In genomic region chr10:94546058-94546595, GRCh38 we compare ENCODE assay signal across 8 cellular contexts. TPM values are rescaled to one million over a fixed set of nuclear protein-coding genes. Genes with fewer than 3 reads are reported as not detected.
A peak's percentile ranks its signal among the peaks of the same experiment; 100 is the strongest.
DNase-seq lines count a peak whose midpoint lies in the region; ATAC-seq lines count a peak whose summit lies in the region.

No MANE protein-coding gene starts in this region.

- peak overlapping the region; percentile 68 for H3K4me2 ChIP-seq in trophoblast cell (ENCODE audit: low read length)

- intact Hi-C loops in Right ventricle myocardium superior (cut with DNase I): no loop called here

- H3K36me3 Mint-ChIP-seq in activated T-cell treated with anti-CD3 and anti-CD28 coated beads, Interleukin-2, amount 50 U/mL, for 4 hours (ENCODE audit: insufficient read depth): no peaks in the 10 kb centered on the region

- no peak overlapping the region for H4K91ac ChIP-seq in trophoblast cell (ENCODE audit: low read depth, low read length)

- peaks cover 1 to 4% of the 10 kb centered on the region in 2 experiments for H3K36me3 ChIP-seq in trophoblast cell (ENCODE audit: control insufficient read depth in 1 of 2, insufficient read depth in 2 of 2, low read length in 2 of 2)

- peaks cover 9% of the 10 kb centered on the region for H3K79me1 ChIP-seq in trophoblast cell (ENCODE audit: low read length)

- peak overlapping the region; percentile 75 for H2AFZ ChIP-seq in trophoblast cell (ENCODE audit: insufficient read depth, low read length, poor library complexity)

- H3K4me1 ChIP-seq in trophoblast cell (ENCODE audit: control insufficient read depth in 1 of 2, insufficient read depth in 2 of 2, low read length in 2 of 2): no peaks in the 10 kb centered on the region

- peaks cover 20% of the 10 kb centered on the region for H3K4me1 Mint-ChIP-seq in activated T-cell treated with anti-CD3 and anti-CD28 coated beads, Interleukin-2, amount 50 U/mL, for 4 hours (ENCODE audit: low read depth)

- no peak overlapping the region for H3K18ac ChIP-seq in trophoblast cell (ENCODE audit: low read length)

- peak overlapping the region; percentile 71 for H3K14ac ChIP-seq in trophoblast cell (ENCODE audit: low read length)

- peak overlapping the region; percentile 86 for H4K12ac ChIP-seq in trophoblast cell (ENCODE audit: low read depth, low read length)

- H3K4me3 ChIP-seq in trophoblast cell (ENCODE audit: low read depth, low read length): peak overlapping the region; percentile 94

- peak overlapping the region; percentile 55 for H4K8ac ChIP-seq in trophoblast cell (ENCODE audit: low read depth, low read length)

- no peak overlapping the region for H2BK5ac ChIP-seq in trophoblast cell (ENCODE audit: low read depth, low read length, poor library complexity)

- no peaks in the 10 kb centered on the region for H3K27me3 ChIP-seq in trophoblast cell (ENCODE audit: insufficient read depth, low read length)

- peaks cover 4% of the 10 kb centered on the region for H3K79me2 ChIP-seq in trophoblast cell (ENCODE audit: control insufficient read depth, insufficient read depth, low read length, poor library complexity)

- peak overlapping the region; percentile 96 for H3K4me3 Mint-ChIP-seq in activated T-cell treated with anti-CD3 and anti-CD28 coated beads, Interleukin-2, amount 50 U/mL, for 4 hours

- no peak overlapping the region for H2BK12ac ChIP-seq in trophoblast cell (ENCODE audit: low read length)

- no peak overlapping the region for H3K23ac ChIP-seq in trophoblast cell (ENCODE audit: low read length)

- no peaks in the 10 kb centered on the region for H3K9me3 ChIP-seq in trophoblast cell (ENCODE audit: insufficient read depth, low read depth, low read length)

- H3K27ac ChIP-seq in trophoblast cell (ENCODE audit: low read depth, low read length): no peak overlapping the region

- no CpG with 5 or more reads among the region's 21 CpGs for WGBS in trophoblast cell (ENCODE audit: extremely low coverage, insufficient coverage, insufficient read length)

- no peaks in the 10 kb centered on the region for H3K9me3 Mint-ChIP-seq in activated T-cell treated with anti-CD3 and anti-CD28 coated beads, Interleukin-2, amount 50 U/mL, for 4 hours

- ATAC-seq in GM21528 (IDR thresholded peaks at IDR 0.05; ENCODE audit: low FRiP score, unreplicated experiment): peak; percentile 19
- no peak for ATAC-seq in activated T-cell treated with anti-CD3 and anti-CD28 coated beads, Interleukin-2, amount 50 U/mL, for 4 hours
- peak; percentile 21 for ATAC-seq in Right ventricle myocardium superior (ENCODE audit: poor library complexity)

- H3K4ac ChIP-seq in trophoblast cell (ENCODE audit: low read depth, low read length): peak overlapping the region; percentile 57

- H2AK5ac ChIP-seq in trophoblast cell (ENCODE audit: low read length): no peak overlapping the region

- H3K27me3 Mint-ChIP-seq in activated T-cell treated with anti-CD3 and anti-CD28 coated beads, Interleukin-2, amount 50 U/mL, for 4 hours (ENCODE audit: low read depth): peaks cover 10% of the 10 kb centered on the region

- peak overlapping the region; percentile 85 for H3K9ac ChIP-seq in trophoblast cell (ENCODE audit: low read length)

- H2BK120ac ChIP-seq in trophoblast cell (ENCODE audit: insufficient read depth, low read length, poor library complexity): no peak overlapping the region

- DNase-seq in GM04503 (ENCODE audit: low read depth): peak; percentile 6
- DNase-seq in LHCN-M2 (ENCODE audit: low read depth): peak; percentile 28
- DNase-seq in activated T-cell treated with anti-CD3 and anti-CD28 coated beads, Interleukin-2, amount 50 U/mL, for 4 hours: no peak
- DNase-seq in Right ventricle myocardium superior: no peak
- DNase-seq in trophoblast cell: no peak
- DNase-seq in cerebellar nuclear complex (lab: John Stamatoyannopoulos, UW): no peak
- no peak for DNase-seq in LoVo (ENCODE audit: low spot score)

RNA-seq across cellular contexts. Expression of gene HELLS, which starts 0.5 kb away (rescaled TPM):
- total RNA-seq in LHCN-M2 (2014; rRNA removed) (70.1 and 92.9 TPM in 2 replicates), Right ventricle myocardium superior (1.6 TPM)
- 9.9 TPM for polyA plus RNA-seq in LHCN-M2 (2012)
- 100 to 1,000 TPM in 1 of 3 donors, 10 to 100 TPM in 2; 87.9 to 119 (median 92.7) TPM for total RNA-seq in activated T-cell treated with anti-CD3 and anti-CD28 coated beads, Interleukin-2, amount 50 U/mL, for 4 hours
- polyA plus RNA-seq in trophoblast cell (2013): 19.9 and 22.7 TPM in 2 replicates

Comparison
In these comparisons a context has a peak if more than half of its experiments do, and no peak if none do; other contexts are left out.
1. DNase-seq: peak in GM04503 (single experiment) and LHCN-M2 (single experiment); none in activated T-cell treated with anti-CD3 and anti-CD28 coated beads, Interleukin-2, amount 50 U/mL, for 4 hours (single experiment), Right ventricle myocardium superior (single experiment), trophoblast cell (0 of 2), cerebellar nuclear complex (0 of 2) and LoVo (single experiment).
2. ATAC-seq: peak in GM21528 (single experiment) and Right ventricle myocardium superior (single experiment); none in activated T-cell treated with anti-CD3 and anti-CD28 coated beads, Interleukin-2, amount 50 U/mL, for 4 hours (0 of 2).
3. RNA of gene HELLS, which starts 0.5 kb away (total RNA-seq): 70.1 to 92.9 TPM in LHCN-M2 and 87.9 to 119 TPM in activated T-cell treated with anti-CD3 and anti-CD28 coated beads, Interleukin-2, amount 50 U/mL, for 4 hours; 1.6 TPM in Right ventricle myocardium superior (single experiment); every median in the first group is over 10 times any median in the second.